1 cellular context compared by ENCODE assay signal in the genomic region with DNA sequence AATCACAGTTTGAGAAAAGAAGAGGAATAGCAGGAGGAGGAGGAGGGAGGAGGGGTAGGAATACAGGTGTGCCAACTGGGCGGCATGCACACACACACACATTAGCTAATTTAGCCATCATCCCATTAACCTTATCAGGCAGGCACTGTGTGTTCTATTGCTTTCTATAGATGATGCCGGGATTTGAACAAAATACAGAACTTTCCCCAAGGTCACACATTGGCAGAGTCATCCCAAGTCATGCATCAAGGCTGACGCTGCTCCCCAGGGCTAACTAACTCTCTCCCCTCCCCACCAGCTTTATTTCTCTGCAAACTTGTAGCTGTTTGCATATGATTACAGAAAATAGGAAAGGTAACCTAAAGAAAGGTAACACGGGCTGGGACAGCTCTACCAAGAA.
TF ChIP-seq lines count a peak whose summit lies in the region.

No MANE protein-coding gene starts in this region.

TF ChIP-seq in GM23338, 12 proteins besides CTCF, POLR2A, EP300 and RAD21 (continued from another document):
- TF ChIP-seq, protein P1, sequence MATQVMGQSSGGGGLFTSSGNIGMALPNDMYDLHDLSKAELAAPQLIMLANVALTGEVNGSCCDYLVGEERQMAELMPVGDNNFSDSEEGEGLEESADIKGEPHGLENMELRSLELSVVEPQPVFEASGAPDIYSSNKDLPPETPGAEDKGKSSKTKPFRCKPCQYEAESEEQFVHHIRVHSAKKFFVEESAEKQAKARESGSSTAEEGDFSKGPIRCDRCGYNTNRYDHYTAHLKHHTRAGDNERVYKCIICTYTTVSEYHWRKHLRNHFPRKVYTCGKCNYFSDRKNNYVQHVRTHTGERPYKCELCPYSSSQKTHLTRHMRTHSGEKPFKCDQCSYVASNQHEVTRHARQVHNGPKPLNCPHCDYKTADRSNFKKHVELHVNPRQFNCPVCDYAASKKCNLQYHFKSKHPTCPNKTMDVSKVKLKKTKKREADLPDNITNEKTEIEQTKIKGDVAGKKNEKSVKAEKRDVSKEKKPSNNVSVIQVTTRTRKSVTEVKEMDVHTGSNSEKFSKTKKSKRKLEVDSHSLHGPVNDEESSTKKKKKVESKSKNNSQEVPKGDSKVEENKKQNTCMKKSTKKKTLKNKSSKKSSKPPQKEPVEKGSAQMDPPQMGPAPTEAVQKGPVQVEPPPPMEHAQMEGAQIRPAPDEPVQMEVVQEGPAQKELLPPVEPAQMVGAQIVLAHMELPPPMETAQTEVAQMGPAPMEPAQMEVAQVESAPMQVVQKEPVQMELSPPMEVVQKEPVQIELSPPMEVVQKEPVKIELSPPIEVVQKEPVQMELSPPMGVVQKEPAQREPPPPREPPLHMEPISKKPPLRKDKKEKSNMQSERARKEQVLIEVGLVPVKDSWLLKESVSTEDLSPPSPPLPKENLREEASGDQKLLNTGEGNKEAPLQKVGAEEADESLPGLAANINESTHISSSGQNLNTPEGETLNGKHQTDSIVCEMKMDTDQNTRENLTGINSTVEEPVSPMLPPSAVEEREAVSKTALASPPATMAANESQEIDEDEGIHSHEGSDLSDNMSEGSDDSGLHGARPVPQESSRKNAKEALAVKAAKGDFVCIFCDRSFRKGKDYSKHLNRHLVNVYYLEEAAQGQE (IDR thresholded peaks at IDR 0.05; ENCODE audit: unreplicated experiment): no peak
- TF ChIP-seq NANOG (IDR thresholded peaks at IDR 0.05; ENCODE audit: borderline replicate concordance): no peak
- TF ChIP-seq, protein P2, sequence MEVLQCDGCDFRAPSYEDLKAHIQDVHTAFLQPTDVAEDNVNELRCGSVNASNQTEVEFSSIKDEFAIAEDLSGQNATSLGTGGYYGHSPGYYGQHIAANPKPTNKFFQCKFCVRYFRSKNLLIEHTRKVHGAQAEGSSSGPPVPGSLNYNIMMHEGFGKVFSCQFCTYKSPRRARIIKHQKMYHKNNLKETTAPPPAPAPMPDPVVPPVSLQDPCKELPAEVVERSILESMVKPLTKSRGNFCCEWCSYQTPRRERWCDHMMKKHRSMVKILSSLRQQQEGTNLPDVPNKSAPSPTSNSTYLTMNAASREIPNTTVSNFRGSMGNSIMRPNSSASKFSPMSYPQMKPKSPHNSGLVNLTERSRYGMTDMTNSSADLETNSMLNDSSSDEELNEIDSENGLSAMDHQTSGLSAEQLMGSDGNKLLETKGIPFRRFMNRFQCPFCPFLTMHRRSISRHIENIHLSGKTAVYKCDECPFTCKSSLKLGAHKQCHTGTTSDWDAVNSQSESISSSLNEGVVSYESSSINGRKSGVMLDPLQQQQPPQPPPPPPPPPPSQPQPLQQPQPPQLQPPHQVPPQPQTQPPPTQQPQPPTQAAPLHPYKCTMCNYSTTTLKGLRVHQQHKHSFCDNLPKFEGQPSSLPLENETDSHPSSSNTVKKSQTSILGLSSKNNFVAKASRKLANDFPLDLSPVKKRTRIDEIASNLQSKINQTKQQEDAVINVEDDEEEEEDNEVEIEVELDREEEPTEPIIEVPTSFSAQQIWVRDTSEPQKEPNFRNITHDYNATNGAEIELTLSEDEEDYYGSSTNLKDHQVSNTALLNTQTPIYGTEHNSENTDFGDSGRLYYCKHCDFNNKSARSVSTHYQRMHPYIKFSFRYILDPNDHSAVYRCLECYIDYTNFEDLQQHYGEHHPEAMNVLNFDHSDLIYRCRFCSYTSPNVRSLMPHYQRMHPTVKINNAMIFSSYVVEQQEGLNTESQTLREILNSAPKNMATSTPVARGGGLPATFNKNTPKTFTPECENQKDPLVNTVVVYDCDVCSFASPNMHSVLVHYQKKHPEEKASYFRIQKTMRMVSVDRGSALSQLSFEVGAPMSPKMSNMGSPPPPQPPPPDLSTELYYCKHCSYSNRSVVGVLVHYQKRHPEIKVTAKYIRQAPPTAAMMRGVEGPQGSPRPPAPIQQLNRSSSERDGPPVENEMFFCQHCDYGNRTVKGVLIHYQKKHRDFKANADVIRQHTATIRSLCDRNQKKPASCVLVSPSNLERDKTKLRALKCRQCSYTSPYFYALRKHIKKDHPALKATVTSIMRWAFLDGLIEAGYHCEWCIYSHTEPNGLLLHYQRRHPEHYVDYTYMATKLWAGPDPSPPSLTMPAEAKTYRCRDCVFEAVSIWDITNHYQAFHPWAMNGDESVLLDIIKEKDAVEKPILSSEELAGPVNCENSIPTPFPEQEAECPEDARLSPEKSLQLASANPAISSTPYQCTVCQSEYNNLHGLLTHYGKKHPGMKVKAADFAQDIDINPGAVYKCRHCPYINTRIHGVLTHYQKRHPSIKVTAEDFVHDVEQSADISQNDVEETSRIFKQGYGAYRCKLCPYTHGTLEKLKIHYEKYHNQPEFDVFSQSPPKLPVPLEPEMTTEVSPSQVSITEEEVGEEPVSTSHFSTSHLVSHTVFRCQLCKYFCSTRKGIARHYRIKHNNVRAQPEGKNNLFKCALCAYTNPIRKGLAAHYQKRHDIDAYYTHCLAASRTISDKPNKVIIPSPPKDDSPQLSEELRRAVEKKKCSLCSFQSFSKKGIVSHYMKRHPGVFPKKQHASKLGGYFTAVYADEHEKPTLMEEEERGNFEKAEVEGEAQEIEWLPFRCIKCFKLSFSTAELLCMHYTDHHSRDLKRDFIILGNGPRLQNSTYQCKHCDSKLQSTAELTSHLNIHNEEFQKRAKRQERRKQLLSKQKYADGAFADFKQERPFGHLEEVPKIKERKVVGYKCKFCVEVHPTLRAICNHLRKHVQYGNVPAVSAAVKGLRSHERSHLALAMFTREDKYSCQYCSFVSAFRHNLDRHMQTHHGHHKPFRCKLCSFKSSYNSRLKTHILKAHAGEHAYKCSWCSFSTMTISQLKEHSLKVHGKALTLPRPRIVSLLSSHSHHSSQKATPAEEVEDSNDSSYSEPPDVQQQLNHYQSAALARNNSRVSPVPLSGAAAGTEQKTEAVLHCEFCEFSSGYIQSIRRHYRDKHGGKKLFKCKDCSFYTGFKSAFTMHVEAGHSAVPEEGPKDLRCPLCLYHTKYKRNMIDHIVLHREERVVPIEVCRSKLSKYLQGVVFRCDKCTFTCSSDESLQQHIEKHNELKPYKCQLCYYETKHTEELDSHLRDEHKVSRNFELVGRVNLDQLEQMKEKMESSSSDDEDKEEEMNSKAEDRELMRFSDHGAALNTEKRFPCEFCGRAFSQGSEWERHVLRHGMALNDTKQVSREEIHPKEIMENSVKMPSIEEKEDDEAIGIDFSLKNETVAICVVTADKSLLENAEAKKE (CRISPR knock-in tag; IDR thresholded peaks at IDR 0.05): no peak
- no peak for TF ChIP-seq CREB1 (CRISPR knock-in tag; IDR thresholded peaks at IDR 0.05; ENCODE audit: low read depth)
- no peak for TF ChIP-seq ZNF114 (CRISPR knock-in tag; IDR thresholded peaks at IDR 0.05)
- TF ChIP-seq JUNB (IDR thresholded peaks at IDR 0.05; ENCODE audit: unreplicated experiment): no peak
